ENCODE assay signal across 15 cellular contexts in genomic region chr2:101807242-101807641, GRCh38.
DNase-seq lines count a peak whose midpoint lies in the region; ATAC-seq and TF ChIP-seq lines count a peak whose summit lies in the region.
"Had no signal": no experiment of that assay in that cellular context is flagged by ENCODE, and none has a peak within 500 bp of the region (broad histone marks: within the 10 kb centered on the region; RNA-seq: fewer than 3 reads in every experiment).

No MANE protein-coding gene starts in this region.

- no peak for TF ChIP-seq POLR2A in thyroid gland (IDR thresholded peaks at IDR 0.05)

- DNase-seq in Caco-2 (no peak), thyroid gland (no peak), endodermal cell (no peak)
- no peak for DNase-seq in effector memory CD8-positive, alpha-beta T cell
- DNase-seq: cerebellar nuclear complex; GDM1; NCI-H1105; NK-92 treated with Interleukin-12 subunit alpha and Interleukin-12 subunit beta, amount 100 ng/mL, for 24 hours; SHP77 treated with DMSO at 0.1 percent for 48 hours had no signal

- H3K4me3 Mint-ChIP-seq in Caco-2 (ENCODE audit: unreplicated experiment): no peak overlapping the region
- H3K4me3 Mint-ChIP-seq in IgD-negative memory B cell: peak overlapping the region in 2 of 4 donors; percentile 50 to 79
- no peak overlapping the region for H3K4me3 Mint-ChIP-seq in effector memory CD8-positive, alpha-beta T cell
- H3K4me3 Mint-ChIP-seq in endodermal cell: no peak overlapping the region

- intact Hi-C loops in Caco-2 (cut with micrococcal nuclease; ENCODE audit: unreplicated experiment) (no loop called here), thyroid gland (cut with DNase I) (no loop called here)

- H3K36me3 Mint-ChIP-seq in Caco-2 (ENCODE audit: insufficient read depth, unreplicated experiment): peaks cover 55% of the 10 kb centered on the region
- peaks cover 6% of the 10 kb centered on the region for H3K36me3 Mint-ChIP-seq in IgD-negative memory B cell
- H3K36me3 Mint-ChIP-seq in effector memory CD8-positive, alpha-beta T cell (ENCODE audit: insufficient read depth): peaks cover 5% of the 10 kb centered on the region
- peaks cover 5% of the 10 kb centered on the region for H3K36me3 Mint-ChIP-seq in endodermal cell (ENCODE audit: low read depth)

- H3K9ac ChIP-seq in skeletal muscle satellite cell (ENCODE audit: low read depth, low read length) (peak overlapping the region; percentile 55), endodermal cell (ENCODE audit: extremely low read depth, low read length, poor library complexity, severe bottlenecking) (no peak overlapping the region)

- H3K27me3 Mint-ChIP-seq in Caco-2 (ENCODE audit: insufficient read depth, unreplicated experiment) (no peaks in the 10 kb centered on the region), IgD-negative memory B cell (no peaks in the 10 kb centered on the region), endodermal cell (ENCODE audit: insufficient read depth) (no peaks in the 10 kb centered on the region)
- no peaks in the 10 kb centered on the region for H3K27me3 Mint-ChIP-seq in effector memory CD8-positive, alpha-beta T cell

- H3K36me3 ChIP-seq in Caco-2 (ENCODE audit: control insufficient read depth, insufficient read depth, low read length) (no peaks in the 10 kb centered on the region; the same call in 1 of the 2 replicates), skeletal muscle satellite cell (ENCODE audit: insufficient read depth, low read length) (no peaks in the 10 kb centered on the region), thyroid gland (no peaks in the 10 kb centered on the region), endodermal cell (ENCODE audit: control insufficient read depth, insufficient read depth, low read length) (no peaks in the 10 kb centered on the region)
- H3K36me3 ChIP-seq: gastroesophageal sphincter, prostate gland, tibial nerve had no signal

- H3K4me1 Mint-ChIP-seq in Caco-2 (ENCODE audit: low read depth, unreplicated experiment): peaks cover 50% of the 10 kb centered on the region
- peaks cover 57 to 65% (median 64%) of the 10 kb centered on the region in 3 donors for H3K4me1 Mint-ChIP-seq in IgD-negative memory B cell
- H3K4me1 Mint-ChIP-seq in effector memory CD8-positive, alpha-beta T cell (ENCODE audit: low read depth in 2 of 2): peaks cover 26 to 66% of the 10 kb centered on the region in 2 donors
- peaks cover 42% of the 10 kb centered on the region for H3K4me1 Mint-ChIP-seq in endodermal cell

- H3K4me2 ChIP-seq in skeletal muscle satellite cell (ENCODE audit: low read length): peak overlapping the region; percentile 48

- no TSS peak for BruUV-seq in Caco-2 (replicated peaks; lab: Mats Ljungman, UMichigan)

- 97 to 100% methylated on average over 2 of the region's 2 CpGs for WGBS in thyroid gland, 2 donors
- 94 to 100% methylated on average over 2 of the region's 2 CpGs for WGBS in endodermal cell (ENCODE audit: insufficient coverage in 1 of 2, insufficient read length in 1 of 2), 2 experiments

- H3K27ac Mint-ChIP-seq in Caco-2 (ENCODE audit: unreplicated experiment) (peak overlapping the region; percentile 63), IgD-negative memory B cell (peak overlapping the region in 2 of 3 donors; percentile 36 to 40), endodermal cell (no peak overlapping the region)
- peak overlapping the region; percentile 22 to 74 for H3K27ac Mint-ChIP-seq in effector memory CD8-positive, alpha-beta T cell

- H3K27ac ChIP-seq in thyroid gland (no peak overlapping the region), endodermal cell (ENCODE audit: low read depth, low read length) (no peak overlapping the region)

- H3K4me3 ChIP-seq in Caco-2 (ENCODE audit: low read depth, low read length): no peak overlapping the region
- no peak overlapping the region for H3K4me3 ChIP-seq in skeletal muscle satellite cell (ENCODE audit: low read length)
- H3K4me3 ChIP-seq in thyroid gland (replicated peaks in 1 of 3): no peak overlapping the region
- no peak overlapping the region for H3K4me3 ChIP-seq in endodermal cell (ENCODE audit: low read length)
- H3K4me3 ChIP-seq: gastroesophageal sphincter, prostate gland, tibial nerve had no signal

- POLR2A ChIA-PET in Caco-2 (lab: Charles Lee): no interaction called here

- no peak for ATAC-seq in effector memory CD8-positive, alpha-beta T cell (replicated peaks)
- no peak for ATAC-seq in HG03159 (IDR thresholded peaks at IDR 0.05; ENCODE audit: unreplicated experiment)
- ATAC-seq: gastroesophageal sphincter had no signal

- H3K4me1 ChIP-seq in Caco-2 (peaks cover 53% of the 10 kb centered on the region), skeletal muscle satellite cell (ENCODE audit: control insufficient read depth, insufficient read depth, low read length) (peaks cover 77% of the 10 kb centered on the region), thyroid gland (peaks cover 0 to 21% of the 10 kb centered on the region in 2 donors), endodermal cell (ENCODE audit: control insufficient read depth, insufficient read depth, low read length) (no peaks in the 10 kb centered on the region)
- H3K4me1 ChIP-seq: prostate gland had no signal

- H3K9me3 Mint-ChIP-seq in Caco-2 (ENCODE audit: unreplicated experiment) (peaks cover 9% of the 10 kb centered on the region), IgD-negative memory B cell (no peaks in the 10 kb centered on the region), endodermal cell (no peaks in the 10 kb centered on the region)
- H3K9me3 Mint-ChIP-seq in effector memory CD8-positive, alpha-beta T cell: no peaks in the 10 kb centered on the region

- CTCF ChIA-PET in Caco-2 (lab: Charles Lee): interaction anchor here (1.2 kb wide), 1 partner anchor 10 kb away, joined by 3 read pairs; no protein-coding TSS in a partner anchor

- no peaks in the 10 kb centered on the region for H3K9me3 ChIP-seq in Caco-2
- no peaks in the 10 kb centered on the region for H3K9me3 ChIP-seq in skeletal muscle satellite cell (replicated peaks; ENCODE audit: low read length)
- no peaks in the 10 kb centered on the region for H3K9me3 ChIP-seq in thyroid gland
- H3K9me3 ChIP-seq in endodermal cell (ENCODE audit: control insufficient read depth, low read length): no peaks in the 10 kb centered on the region
- H3K9me3 ChIP-seq: gastroesophageal sphincter, prostate gland, tibial nerve had no signal

- H3K27me3 ChIP-seq in Caco-2 (replicated peaks; ENCODE audit: control insufficient read depth, insufficient read depth, low read length) (no peaks in the 10 kb centered on the region), skeletal muscle satellite cell (ENCODE audit: control insufficient read depth, insufficient read depth, low read length) (no peaks in the 10 kb centered on the region), thyroid gland (no peaks in the 10 kb centered on the region), endodermal cell (ENCODE audit: control insufficient read depth, insufficient read depth, low read length, poor library complexity, severe bottlenecking) (no peaks in the 10 kb centered on the region)
- H3K27me3 ChIP-seq: gastroesophageal sphincter, tibial nerve had no signal

- no peak for TF ChIP-seq CTCF in Caco-2 (IDR thresholded peaks at IDR 0.05; ENCODE audit: insufficient read depth in 1 of 2, low read depth in 1 of 2, low read length in 1 of 2, severe bottlenecking in 1 of 2, unreplicated experiment in 1 of 2)
- no peak for TF ChIP-seq CTCF in thyroid gland (IDR thresholded peaks at IDR 0.05)
- TF ChIP-seq CTCF in endodermal cell (conservative IDR thresholded peaks at IDR 0.05): no peak
